11 cellular contexts compared by ENCODE assay signal in genomic region chr2:85503611-85504433, GRCh38. TPM values are rescaled to one million over a fixed set of nuclear protein-coding genes. Genes with fewer than 3 reads are reported as not detected.
DNase-seq lines count a peak whose midpoint lies in the region; ATAC-seq and TF ChIP-seq lines count a peak whose summit lies in the region.
"Had no signal": no experiment of that assay in that cellular context is flagged by ENCODE, and none has a peak within 500 bp of the region (broad histone marks: within the 10 kb centered on the region; RNA-seq: fewer than 3 reads in every experiment).

No MANE protein-coding gene starts in this region.

- H3K4me3 Mint-ChIP-seq in dendritic cell treated with granulocyte-macrophage colony-stimulating factor and Interleukin-4, amounts not matched to agents 40 ng/mL and 50 ng/mL, for 4 days = no peak overlapping the region
- H3K4me3 Mint-ChIP-seq: CD4-positive, alpha-beta T cell had no signal

- H3K36me3 Mint-ChIP-seq in dendritic cell treated with granulocyte-macrophage colony-stimulating factor and Interleukin-4, amounts not matched to agents 40 ng/mL and 50 ng/mL, for 4 days (ENCODE audit: low read depth) = peaks cover 3% of the 10 kb centered on the region

- no peaks in the 10 kb centered on the region for H3K27me3 ChIP-seq in MG63
- H3K27me3 ChIP-seq: pancreas had no signal

- no peaks in the 10 kb centered on the region for H3K9me3 ChIP-seq in MG63
- H3K9me3 ChIP-seq: pancreas had no signal

- H3K4me3 ChIP-seq in AG09309 (ENCODE audit: control insufficient read depth, low read depth, low read length) = no peak overlapping the region
- no peak overlapping the region for H3K4me3 ChIP-seq in MG63
- H3K4me3 ChIP-seq: pancreas had no signal

- peak overlapping the region; percentile 86 for H3K27ac Mint-ChIP-seq in dendritic cell treated with granulocyte-macrophage colony-stimulating factor and Interleukin-4, amounts not matched to agents 40 ng/mL and 50 ng/mL, for 4 days
- H3K27ac Mint-ChIP-seq: CD4-positive, alpha-beta T cell had no signal

- no peak for TF ChIP-seq CTCF in AG09309 (IDR thresholded peaks at IDR 0.05; ENCODE audit: control insufficient read depth, insufficient read depth, low read depth, low read length, missing control alignments)

- intact Hi-C loops in dendritic cell treated with granulocyte-macrophage colony-stimulating factor and Interleukin-4, amounts not matched to agents 40 ng/mL and 50 ng/mL, for 4 days (cut with micrococcal nuclease) = loop anchor here (5.0 kb wide), 1 partner anchor 33 kb away; the partner anchor contains the start of gene MAT2A

- no peaks in the 10 kb centered on the region for H3K9me3 Mint-ChIP-seq in dendritic cell treated with granulocyte-macrophage colony-stimulating factor and Interleukin-4, amounts not matched to agents 40 ng/mL and 50 ng/mL, for 4 days
- H3K9me3 Mint-ChIP-seq: CD4-positive, alpha-beta T cell had no signal

- ATAC-seq in HG03571 (IDR thresholded peaks at IDR 0.05; ENCODE audit: unreplicated experiment) = no peak

- peak; percentile 70 for DNase-seq in AG09309 (ENCODE audit: low read depth)
- DNase-seq in MG63 = peak; percentile 97
- peak; percentile 19 for DNase-seq in midbrain (lab: John Stamatoyannopoulos, UW)
- DNase-seq in NCI-H1105 (lab: John Stamatoyannopoulos, UW) = no peak
- DNase-seq in GM19240 (ENCODE audit: insufficient read length, low spot score) = no peak
- no peak for DNase-seq in effector CD8-positive, alpha-beta T cell (lab: John Stamatoyannopoulos, UW)
- DNase-seq: CD4-positive, alpha-beta T cell; Karpas-422 had no signal

- H3K4me1 Mint-ChIP-seq in dendritic cell treated with granulocyte-macrophage colony-stimulating factor and Interleukin-4, amounts not matched to agents 40 ng/mL and 50 ng/mL, for 4 days (ENCODE audit: low read depth) = peaks cover 89% of the 10 kb centered on the region

- no peaks in the 10 kb centered on the region for H3K36me3 ChIP-seq in MG63
- H3K36me3 ChIP-seq: pancreas had no signal

- H3K27me3 Mint-ChIP-seq in dendritic cell treated with granulocyte-macrophage colony-stimulating factor and Interleukin-4, amounts not matched to agents 40 ng/mL and 50 ng/mL, for 4 days = no peaks in the 10 kb centered on the region
- H3K27me3 Mint-ChIP-seq: CD4-positive, alpha-beta T cell had no signal

RNA-seq across cellular contexts. Expression of gene MAT2A, which starts 35.1 kb away (rescaled TPM):
- total RNA-seq in MG63 (2014; rRNA removed; shearing (Covaris generic); ENCODE audit: low replicate concordance) = 116 and 137 TPM in 2 replicates

RNA-seq across cellular contexts. Expression of gene GGCX, which starts 57.5 kb away (rescaled TPM):
- 28.9 and 45.6 TPM in 2 replicates for total RNA-seq in MG63 (2014; rRNA removed; shearing (Covaris generic); ENCODE audit: low replicate concordance)

Comparison
In these comparisons a context has a peak if more than half of its experiments do, and no peak if none do; other contexts are left out.
1. DNase-seq: peak in AG09309 (single experiment), MG63 (single experiment) and midbrain (single experiment); none in NCI-H1105 (single experiment), GM19240 (single experiment) and effector CD8-positive, alpha-beta T cell (single experiment).